Comparison of ENCODE assay signal across 2 cellular contexts in genomic region chr14:57865066-57865449, GRCh38.
TF ChIP-seq lines count a peak whose summit lies in the region.

No MANE protein-coding gene starts in this region.

TF ChIP-seq in A549, 52 proteins besides CTCF, POLR2A, EP300 and RAD21:
- TF ChIP-seq CHD2 (IDR thresholded peaks at IDR 0.05; ENCODE audit: low read length, partially characterized antibody) (no peak), PHF8 (IDR thresholded peaks at IDR 0.05; ENCODE audit: borderline replicate concordance, low read depth) (no peak), KDM1A (IDR thresholded peaks at IDR 0.05; ENCODE audit: low read depth) (no peak)

TF ChIP-seq in neural cell, 6 proteins besides CTCF, POLR2A, EP300 and RAD21:
- TF ChIP-seq, protein P1, sequence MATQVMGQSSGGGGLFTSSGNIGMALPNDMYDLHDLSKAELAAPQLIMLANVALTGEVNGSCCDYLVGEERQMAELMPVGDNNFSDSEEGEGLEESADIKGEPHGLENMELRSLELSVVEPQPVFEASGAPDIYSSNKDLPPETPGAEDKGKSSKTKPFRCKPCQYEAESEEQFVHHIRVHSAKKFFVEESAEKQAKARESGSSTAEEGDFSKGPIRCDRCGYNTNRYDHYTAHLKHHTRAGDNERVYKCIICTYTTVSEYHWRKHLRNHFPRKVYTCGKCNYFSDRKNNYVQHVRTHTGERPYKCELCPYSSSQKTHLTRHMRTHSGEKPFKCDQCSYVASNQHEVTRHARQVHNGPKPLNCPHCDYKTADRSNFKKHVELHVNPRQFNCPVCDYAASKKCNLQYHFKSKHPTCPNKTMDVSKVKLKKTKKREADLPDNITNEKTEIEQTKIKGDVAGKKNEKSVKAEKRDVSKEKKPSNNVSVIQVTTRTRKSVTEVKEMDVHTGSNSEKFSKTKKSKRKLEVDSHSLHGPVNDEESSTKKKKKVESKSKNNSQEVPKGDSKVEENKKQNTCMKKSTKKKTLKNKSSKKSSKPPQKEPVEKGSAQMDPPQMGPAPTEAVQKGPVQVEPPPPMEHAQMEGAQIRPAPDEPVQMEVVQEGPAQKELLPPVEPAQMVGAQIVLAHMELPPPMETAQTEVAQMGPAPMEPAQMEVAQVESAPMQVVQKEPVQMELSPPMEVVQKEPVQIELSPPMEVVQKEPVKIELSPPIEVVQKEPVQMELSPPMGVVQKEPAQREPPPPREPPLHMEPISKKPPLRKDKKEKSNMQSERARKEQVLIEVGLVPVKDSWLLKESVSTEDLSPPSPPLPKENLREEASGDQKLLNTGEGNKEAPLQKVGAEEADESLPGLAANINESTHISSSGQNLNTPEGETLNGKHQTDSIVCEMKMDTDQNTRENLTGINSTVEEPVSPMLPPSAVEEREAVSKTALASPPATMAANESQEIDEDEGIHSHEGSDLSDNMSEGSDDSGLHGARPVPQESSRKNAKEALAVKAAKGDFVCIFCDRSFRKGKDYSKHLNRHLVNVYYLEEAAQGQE (IDR thresholded peaks at IDR 0.05; ENCODE audit: borderline replicate concordance), result no peak
- TF ChIP-seq SMC3 (conservative IDR thresholded peaks at IDR 0.05; ENCODE audit: poor library complexity) (no peak), TAF1 (IDR thresholded peaks at IDR 0.05; ENCODE audit: low read depth) (no peak), MXI1 (conservative IDR thresholded peaks at IDR 0.05; ENCODE audit: poor library complexity, severe bottlenecking) (no peak), POLR2AphosphoS5 (IDR thresholded peaks at IDR 0.05) (no peak), EZH2 (IDR thresholded peaks at IDR 0.05; ENCODE audit: borderline replicate concordance, insufficient read depth, low read length, poor library complexity, severe bottlenecking) (no peak)
